ENCODE assay signal across 9 cellular contexts in the genomic region with DNA sequence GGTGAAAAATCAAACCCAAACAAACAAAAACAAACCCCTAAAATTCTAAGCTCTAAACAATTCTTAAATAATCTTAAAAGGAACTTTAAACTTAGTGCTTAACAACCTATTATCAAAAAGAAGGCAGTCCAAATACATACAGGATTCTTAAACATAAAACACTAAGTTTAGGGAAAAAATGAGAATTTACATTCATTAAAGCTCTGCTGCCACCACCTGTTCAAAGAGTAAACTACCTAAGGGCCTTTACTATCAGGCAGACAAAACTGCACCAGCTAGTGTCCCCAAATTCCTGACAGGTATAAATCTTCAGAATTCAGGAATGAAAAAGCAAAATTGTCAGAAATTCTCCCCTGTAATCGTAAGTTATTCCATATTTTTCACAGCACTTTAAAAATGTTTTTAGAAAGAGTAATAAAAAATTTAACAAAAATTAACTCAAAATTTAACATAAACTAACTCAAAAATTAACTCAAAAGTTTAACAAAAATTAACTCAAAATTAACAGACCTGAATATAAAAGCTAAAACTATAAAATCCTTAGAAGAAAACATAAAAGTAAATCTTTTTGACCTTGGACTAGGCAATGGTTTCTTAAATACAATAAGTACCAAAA. TPM values are rescaled to one million over a fixed set of nuclear protein-coding genes. Genes with fewer than 3 reads are reported as not detected.
DNase-seq lines count a peak whose midpoint lies in the region; ATAC-seq and TF ChIP-seq lines count a peak whose summit lies in the region.
"Had no signal": no experiment of that assay in that cellular context is flagged by ENCODE, and none has a peak within 500 bp of the region (broad histone marks: within the 10 kb centered on the region; RNA-seq: fewer than 3 reads in every experiment).

No MANE protein-coding gene starts in this region.

- no peak overlapping the region for H3K9ac ChIP-seq in KMS-11

- ATAC-seq in lower lobe of right lung (no peak), HG02884 (IDR thresholded peaks at IDR 0.05; ENCODE audit: unreplicated experiment) (no peak), GM19351 (IDR thresholded peaks at IDR 0.05; ENCODE audit: unreplicated experiment) (no peak)

- H3K27me3 ChIP-seq in KMS-11 (ENCODE audit: insufficient read depth, low read depth): no peaks in the 10 kb centered on the region
- H3K27me3 ChIP-seq in lower lobe of right lung (ENCODE audit: low read depth): no peaks in the 10 kb centered on the region

- no peak overlapping the region for H2AFZ ChIP-seq in KMS-11 (ENCODE audit: low read depth)

- peaks cover 17% of the 10 kb centered on the region for H4K20me1 ChIP-seq in KMS-11 (ENCODE audit: insufficient read depth)

- no peaks in the 10 kb centered on the region for H3K79me2 ChIP-seq in KMS-11 (ENCODE audit: insufficient read depth, low read depth)

- peak; percentile 65 for TF ChIP-seq CTCF in KMS-11 (conservative IDR thresholded peaks at IDR 0.05; ENCODE audit: low read depth, low read length)
- peak; percentile 66 for TF ChIP-seq CTCF in astrocyte of the spinal cord (IDR thresholded peaks at IDR 0.05; ENCODE audit: low read depth, low read length)
- TF ChIP-seq CTCF in lower lobe of right lung (IDR thresholded peaks at IDR 0.05): peak; percentile 53

- no peak overlapping the region for H3K4me2 ChIP-seq in KMS-11

- H3K4me1 ChIP-seq in KMS-11 (ENCODE audit: low read depth, poor library complexity, severe bottlenecking) (peaks cover 3% of the 10 kb centered on the region), lower lobe of right lung (no peaks in the 10 kb centered on the region)

- H3K36me3 ChIP-seq in KMS-11 (ENCODE audit: insufficient read depth) (no peaks in the 10 kb centered on the region), lower lobe of right lung (no peaks in the 10 kb centered on the region)

- in situ Hi-C loops in astrocyte of the spinal cord (cut with HindIII; ENCODE audit: low sequenced_read_pairs): no loop called here

- no peak overlapping the region for H3K27ac ChIP-seq in KMS-11
- H3K27ac ChIP-seq in lower lobe of right lung: no peak overlapping the region
- H3K27ac ChIP-seq: skin epidermis had no signal

- intact Hi-C loops in lower lobe of right lung (cut with DNase I) (no loop called here), posterior cingulate gyrus (cut with DNase I) (loop anchor here (1.0 kb wide), 1 partner anchor 103 kb away; no protein-coding TSS in a partner anchor)

- peak; percentile 4 for DNase-seq in NCI-H2196 (lab: John Stamatoyannopoulos, UW; ENCODE audit: unreplicated experiment)
- DNase-seq in NCI-H2196 treated with DMSO at 0.1 percent for 48 hours (lab: John Stamatoyannopoulos, UW; ENCODE audit: unreplicated experiment): no peak
- DNase-seq in astrocyte of the spinal cord (ENCODE audit: low read depth, low spot score): peak; percentile 42
- DNase-seq in lower lobe of right lung: no peak
- no peak for DNase-seq in posterior cingulate gyrus

- no peaks in the 10 kb centered on the region for H3K9me3 ChIP-seq in lower lobe of right lung

- no peak overlapping the region for H3K4me3 ChIP-seq in KMS-11 (IDR thresholded peaks at IDR 0.05; ENCODE audit: insufficient read depth, low read depth, low read length)
- no peak overlapping the region for H3K4me3 ChIP-seq in astrocyte of the spinal cord (ENCODE audit: low read depth, low read length)
- H3K4me3 ChIP-seq in lower lobe of right lung: no peak overlapping the region
- H3K4me3 ChIP-seq: skin epidermis had no signal

RNA-seq across cellular contexts. Expression of gene PDZD8, which starts 55.1 kb away (rescaled TPM):
- total RNA-seq in lower lobe of right lung: 29.4 TPM

Comparison
In these comparisons a context has a peak if more than half of its experiments do, and no peak if none do; other contexts are left out.
1. DNase-seq: peak in NCI-H2196 (single experiment) and astrocyte of the spinal cord (single experiment); none in NCI-H2196 treated with DMSO at 0.1 percent for 48 hours (single experiment), lower lobe of right lung (single experiment) and posterior cingulate gyrus (0 of 10).
2. Peak in every context shown above with its lines, with median percentiles within 50 percentile points of each other: CTCF ChIP-seq.